14 cellular contexts compared by ENCODE assay signal in the genomic region with DNA sequence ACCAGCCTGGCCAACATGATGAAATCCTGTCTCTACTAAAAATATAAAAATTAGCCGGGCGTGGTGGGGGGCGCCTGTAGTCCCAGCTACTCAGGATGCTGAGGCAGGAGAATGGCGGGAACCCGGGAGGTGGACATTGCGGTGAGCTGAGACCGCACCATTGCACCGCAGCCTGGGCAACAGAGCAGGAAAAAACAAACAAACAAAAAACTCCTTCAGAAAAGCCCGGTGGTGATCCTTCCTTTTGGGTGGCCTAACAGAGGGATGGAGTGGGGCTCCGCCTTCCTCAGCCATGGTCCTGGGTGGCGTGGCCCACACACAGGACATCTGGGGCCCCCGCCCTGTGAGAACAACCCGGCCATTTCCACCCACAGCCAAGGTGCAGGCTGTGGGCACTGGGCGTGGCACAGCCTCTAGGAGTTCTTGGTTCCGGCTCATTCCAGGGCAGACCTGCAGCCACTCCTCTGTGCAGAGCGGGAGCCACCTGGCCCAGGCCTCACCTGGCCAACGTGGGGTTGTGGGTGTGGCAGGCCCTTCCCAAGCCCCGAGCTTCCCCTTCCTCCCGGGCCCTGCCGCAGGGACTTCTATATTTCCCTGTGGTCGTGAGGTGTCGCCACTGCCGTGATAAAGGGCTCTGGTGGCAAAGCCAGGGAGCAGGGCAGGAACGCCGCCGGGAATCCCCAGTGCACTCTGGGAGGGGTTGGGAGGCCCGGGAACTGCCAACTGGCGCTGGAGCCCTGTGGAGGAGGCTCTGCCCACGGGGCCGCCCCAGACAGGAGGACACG. TPM values are rescaled to one million over a fixed set of nuclear protein-coding genes. Genes with fewer than 3 reads are reported as not detected.
DNase-seq lines count a peak whose midpoint lies in the region; ATAC-seq and TF ChIP-seq lines count a peak whose summit lies in the region.
"Had no signal": no experiment of that assay in that cellular context is flagged by ENCODE, and none has a peak within 500 bp of the region (broad histone marks: within the 10 kb centered on the region; RNA-seq: fewer than 3 reads in every experiment).

No MANE protein-coding gene starts in this region.

- no peaks in the 10 kb centered on the region for H3K27me3 ChIP-seq in dorsolateral prefrontal cortex

- intact Hi-C loops in dorsolateral prefrontal cortex (cut with DNase I) = loop anchor here in 1 of 2 donors (2.0 kb wide), 1 partner anchor 79 kb away; no protein-coding TSS in a partner anchor

- H3K27ac ChIP-seq in dorsolateral prefrontal cortex = peak overlapping the region; percentile 30 to 100 (median 96)
- H3K27ac ChIP-seq: parathyroid adenoma, SJCRH30 had no signal

- no peak overlapping the region for H3K4me3 Mint-ChIP-seq in activated T-cell treated with anti-CD3 and anti-CD28 coated beads, Interleukin-2, amount 50 U/mL, for 4 hours
- H3K4me3 Mint-ChIP-seq: activated T-helper 17 cell treated with anti-CD3 and anti-CD28 coated beads, Interleukin-2, amount 50 U/mL, for 72 hours; central memory CD8-positive, alpha-beta T cell had no signal

- no peaks in the 10 kb centered on the region for H3K36me3 Mint-ChIP-seq in activated T-cell treated with anti-CD3 and anti-CD28 coated beads, Interleukin-2, amount 50 U/mL, for 4 hours (ENCODE audit: insufficient read depth)

- H3K4me3 ChIP-seq in dorsolateral prefrontal cortex = no peak overlapping the region
- H3K4me3 ChIP-seq: BLaER1 treated with 17β-estradiol and CSF1 and Interleukin-3, amounts not matched to agents 10 nM and 100 nM; SJCRH30 had no signal

- H3K9me3 Mint-ChIP-seq in activated T-cell treated with anti-CD3 and anti-CD28 coated beads, Interleukin-2, amount 50 U/mL, for 4 hours = no peaks in the 10 kb centered on the region
- H3K9me3 Mint-ChIP-seq: activated T-helper 17 cell treated with anti-CD3 and anti-CD28 coated beads, Interleukin-2, amount 50 U/mL, for 72 hours; central memory CD8-positive, alpha-beta T cell had no signal

- DNase-seq in C1 segment of cervical spinal cord (lab: John Stamatoyannopoulos, UW) = peak in 11 of 14 donors; percentile 19 to 78 (median 39)
- DNase-seq in NCI-H2107 (lab: John Stamatoyannopoulos, UW) = peak; percentile 36
- peak in 9 of 10 donors; percentile 63 to 85 (median 82) for DNase-seq in dorsolateral prefrontal cortex
- peak; percentile 54 for DNase-seq in occipital lobe (lab: John Stamatoyannopoulos, UW)
- DNase-seq in germinal center (ENCODE audit: low spot score) = no peak
- DNase-seq in activated T-cell treated with anti-CD3 and anti-CD28 coated beads, Interleukin-2, amount 50 U/mL, for 4 hours = no peak
- no peak for DNase-seq in Kasumi-1 (lab: John Stamatoyannopoulos, UW)
- DNase-seq: NCI-H1930, SJCRH30 had no signal

- H3K4me1 Mint-ChIP-seq in activated T-cell treated with anti-CD3 and anti-CD28 coated beads, Interleukin-2, amount 50 U/mL, for 4 hours (ENCODE audit: low read depth) = peaks cover 16% of the 10 kb centered on the region
- H3K4me1 Mint-ChIP-seq: activated T-helper 17 cell treated with anti-CD3 and anti-CD28 coated beads, Interleukin-2, amount 50 U/mL, for 72 hours had no signal

- ATAC-seq in activated T-cell treated with anti-CD3 and anti-CD28 coated beads, Interleukin-2, amount 50 U/mL, for 4 hours = no peak
- ATAC-seq in GM19023 (IDR thresholded peaks at IDR 0.05; ENCODE audit: unreplicated experiment) = no peak
- ATAC-seq: activated T-helper 17 cell treated with anti-CD3 and anti-CD28 coated beads, Interleukin-2, amount 50 U/mL, for 72 hours had no signal

- peak in 45 of 56 donors; percentile 12 to 74 (median 37) for TF ChIP-seq CTCF in dorsolateral prefrontal cortex (IDR thresholded peaks at IDR 0.05 in 54 of 56, conservative IDR thresholded peaks at IDR 0.05 in 2 of 56; ENCODE audit: low read depth in 1 of 56, partially characterized antibody in 56 of 56)

- no peaks in the 10 kb centered on the region for H3K27me3 Mint-ChIP-seq in activated T-cell treated with anti-CD3 and anti-CD28 coated beads, Interleukin-2, amount 50 U/mL, for 4 hours (ENCODE audit: low read depth)
- H3K27me3 Mint-ChIP-seq: activated T-helper 17 cell treated with anti-CD3 and anti-CD28 coated beads, Interleukin-2, amount 50 U/mL, for 72 hours; central memory CD8-positive, alpha-beta T cell had no signal

RNA-seq across cellular contexts. Expression of a gene that starts 37.6 kb away (rescaled TPM):
- total RNA-seq in dorsolateral prefrontal cortex (10 to 100 TPM; 25.4 to 54.1 (median 40.7) TPM), occipital lobe (16.2 TPM)
- 10 to 100 TPM; 47.9 to 55.3 (median 52.1) TPM for total RNA-seq in activated T-cell treated with anti-CD3 and anti-CD28 coated beads, Interleukin-2, amount 50 U/mL, for 4 hours

RNA-seq across cellular contexts. Expression of a gene that starts 40.6 kb away (rescaled TPM):
- total RNA-seq in dorsolateral prefrontal cortex (100 to 1,000 TPM in 118 of 120 experiments, 10 to 100 TPM in 2; 97.0 to 199 (median 136) TPM), occipital lobe (32.0 TPM)
- total RNA-seq in activated T-cell treated with anti-CD3 and anti-CD28 coated beads, Interleukin-2, amount 50 U/mL, for 4 hours = 10 to 100 TPM; 75.0 to 79.6 (median 79.5) TPM

Comparison
In these comparisons a context has a peak if more than half of its experiments do, and no peak if none do; other contexts are left out.
1. DNase-seq: peak in C1 segment of cervical spinal cord (11 of 14), NCI-H2107 (single experiment), dorsolateral prefrontal cortex (9 of 10) and occipital lobe (single experiment); none in germinal center (single experiment), activated T-cell treated with anti-CD3 and anti-CD28 coated beads, Interleukin-2, amount 50 U/mL, for 4 hours (single experiment) and Kasumi-1 (0 of 2).